In the genomic region with DNA sequence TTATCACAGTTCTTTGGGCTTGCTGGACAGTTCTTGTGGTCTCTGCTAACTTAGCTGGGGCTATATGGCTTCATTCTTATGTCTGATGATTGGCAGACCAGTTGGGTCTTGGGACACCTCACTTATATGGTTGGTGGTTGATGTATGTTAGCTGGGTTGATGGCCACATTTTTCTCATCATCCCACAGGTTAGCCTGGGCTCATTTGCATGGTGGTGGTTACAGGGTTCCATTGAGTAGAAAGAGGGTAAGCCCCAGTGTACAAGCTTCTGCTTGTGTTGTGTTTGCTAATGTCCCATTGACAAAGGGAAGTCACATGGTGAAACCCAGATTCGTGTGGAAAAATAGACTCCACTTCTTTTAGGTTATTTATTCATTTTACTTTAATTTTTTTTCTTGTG, we compare ENCODE assay signal across 12 cellular contexts. TPM values are rescaled to one million over a fixed set of nuclear protein-coding genes. Genes with fewer than 3 reads are reported as not detected.
DNase-seq lines count a peak whose midpoint lies in the region; ATAC-seq and TF ChIP-seq lines count a peak whose summit lies in the region.
"Had no signal": no experiment of that assay in that cellular context is flagged by ENCODE, and none has a peak within 500 bp of the region (broad histone marks: within the 10 kb centered on the region; RNA-seq: fewer than 3 reads in every experiment).

No MANE protein-coding gene starts in this region.

- no peaks in the 10 kb centered on the region for H3K27me3 ChIP-seq in neutrophil
- no peaks in the 10 kb centered on the region for H3K27me3 ChIP-seq in neuronal stem cell (ENCODE audit: control insufficient read depth in 3 of 3, insufficient read depth in 3 of 3, low read depth in 1 of 3, low read length in 3 of 3)
- H3K27me3 ChIP-seq: gastroesophageal sphincter had no signal

- H3K27ac ChIP-seq in neutrophil (peak overlapping the region; percentile 57), neuronal stem cell (replicated peaks; ENCODE audit: low read length) (no peak overlapping the region)
- H3K27ac ChIP-seq: A549, prostate gland had no signal

- H2AFZ ChIP-seq in neuronal stem cell (ENCODE audit: low read length): no peak overlapping the region

- H3K4me1 ChIP-seq in neutrophil (ENCODE audit: control insufficient read depth in 1 of 2, insufficient read depth in 1 of 2, low read depth in 1 of 2, low read length in 1 of 2): peaks cover 33 to 59% of the 10 kb centered on the region in 2 experiments
- no peaks in the 10 kb centered on the region for H3K4me1 ChIP-seq in neuronal stem cell (ENCODE audit: control insufficient read depth in 2 of 2, insufficient read depth in 1 of 2, low read depth in 1 of 2, low read length in 2 of 2)
- H3K4me1 ChIP-seq: prostate gland had no signal

- H2AK5ac ChIP-seq in neuronal stem cell (ENCODE audit: low read depth, low read length): no peak overlapping the region

- no peak overlapping the region for H2BK5ac ChIP-seq in neuronal stem cell (ENCODE audit: low read length)

- intact Hi-C loops in activated CD4-positive, alpha-beta memory T cell treated with anti-CD3 and anti-CD28 coated beads for 36 hours (cut with micrococcal nuclease): loop anchor here (5.0 kb wide), 1 partner anchor 220 kb away; a partner anchor contains a TSS

- H3K4me3 Mint-ChIP-seq in activated CD4-positive, alpha-beta memory T cell treated with anti-CD3 and anti-CD28 coated beads for 36 hours: no peak overlapping the region
- H3K4me3 Mint-ChIP-seq in activated CD4-positive, alpha-beta memory T cell treated with anti-CD3 and anti-CD28 coated beads, Interleukin-2, amount 10 ng/mL, durations not matched to agents 7 days and 5 days: no peak overlapping the region

- H2BK12ac ChIP-seq in neuronal stem cell (ENCODE audit: low read length): no peak overlapping the region

- DNase-seq in activated CD4-positive, alpha-beta memory T cell treated with anti-CD3 and anti-CD28 coated beads for 36 hours: peak; percentile 26
- DNase-seq in activated CD4-positive, alpha-beta memory T cell treated with anti-CD3 and anti-CD28 coated beads, Interleukin-2, amount 10 ng/mL, durations not matched to agents 7 days and 5 days: no peak
- DNase-seq in hepatic stellate cell (ENCODE audit: low spot score) (no peak), SIG-M5 (lab: John Stamatoyannopoulos, UW) (no peak), neuronal stem cell (ENCODE audit: low spot score) (no peak)
- DNase-seq: NCI-H1436 treated with DMSO at 0.1 percent for 48 hours had no signal

- no peak overlapping the region for H3K14ac ChIP-seq in neuronal stem cell (ENCODE audit: low read length)

- H3K4me2 ChIP-seq in neuronal stem cell (ENCODE audit: insufficient read depth, low read length, poor library complexity, severe bottlenecking): no peak overlapping the region
- H3K4me2 ChIP-seq: A549 had no signal

- no peaks in the 10 kb centered on the region for H3K27me3 Mint-ChIP-seq in activated CD4-positive, alpha-beta memory T cell treated with anti-CD3 and anti-CD28 coated beads for 36 hours
- no peaks in the 10 kb centered on the region for H3K27me3 Mint-ChIP-seq in activated CD4-positive, alpha-beta memory T cell treated with anti-CD3 and anti-CD28 coated beads, Interleukin-2, amount 10 ng/mL, durations not matched to agents 7 days and 5 days

- WGBS in neuronal stem cell (ENCODE audit: extremely low coverage in 2 of 2, insufficient read length in 2 of 2, insufficient replicate concordance in 1 of 2), 2 donors: no CpG with 5 or more reads among the region's 1 CpG

- POLR2A ChIA-PET in activated CD4-positive, alpha-beta memory T cell treated with anti-CD3 and anti-CD28 coated beads for 36 hours (lab: Charles Lee): interaction anchor here (1.5 kb wide), 1 partner anchor 62 kb away, joined by 5 read pairs; a partner anchor contains a TSS
- POLR2A ChIA-PET in activated CD4-positive, alpha-beta memory T cell treated with anti-CD3 and anti-CD28 coated beads, Interleukin-2, amount 10 ng/mL, durations not matched to agents 7 days and 5 days (lab: Charles Lee): interaction anchor here (2.0 kb wide), 1 partner anchor 98 kb away, joined by 7 read pairs; no protein-coding TSS in a partner anchor

- peak overlapping the region; percentile 68 for H3K27ac Mint-ChIP-seq in activated CD4-positive, alpha-beta memory T cell treated with anti-CD3 and anti-CD28 coated beads for 36 hours
- no peak overlapping the region for H3K27ac Mint-ChIP-seq in activated CD4-positive, alpha-beta memory T cell treated with anti-CD3 and anti-CD28 coated beads, Interleukin-2, amount 10 ng/mL, durations not matched to agents 7 days and 5 days

- H3K36me3 ChIP-seq in neutrophil (peaks cover 11% of the 10 kb centered on the region), neuronal stem cell (replicated peaks in 1 of 2; ENCODE audit: control insufficient read depth in 2 of 2, insufficient read depth in 2 of 2, low read length in 2 of 2) (peaks cover 0 to 11% of the 10 kb centered on the region in 2 donors)
- H3K36me3 ChIP-seq: gastroesophageal sphincter, prostate gland had no signal

- H3K9ac ChIP-seq in neuronal stem cell (ENCODE audit: low read depth, low read length, poor library complexity): no peak overlapping the region

- CTCF ChIA-PET in activated CD4-positive, alpha-beta memory T cell treated with anti-CD3 and anti-CD28 coated beads for 36 hours (lab: Charles Lee): interaction anchor here (0.7 to 3.7 kb wide), 5 partner anchors 59 to 126 kb away, joined by 3 to 39 read pairs (median 4); no protein-coding TSS in a partner anchor
- CTCF ChIA-PET in activated CD4-positive, alpha-beta memory T cell treated with anti-CD3 and anti-CD28 coated beads, Interleukin-2, amount 10 ng/mL, durations not matched to agents 7 days and 5 days (lab: Charles Lee): interaction anchor here (0.7 to 3.6 kb wide), 5 partner anchors 41 to 106 kb away, joined by 3 to 28 read pairs (median 4); a partner anchor contains a TSS

- ATAC-seq in GM21619 (IDR thresholded peaks at IDR 0.05; ENCODE audit: unreplicated experiment): peak; percentile 91
- peak; percentile 98 for ATAC-seq in HG03442 (IDR thresholded peaks at IDR 0.05; ENCODE audit: unreplicated experiment)
- ATAC-seq: A549, gastroesophageal sphincter had no signal

- no peak overlapping the region for H3K4ac ChIP-seq in neuronal stem cell (ENCODE audit: low read length)

- peaks cover 31% of the 10 kb centered on the region for H3K4me1 Mint-ChIP-seq in activated CD4-positive, alpha-beta memory T cell treated with anti-CD3 and anti-CD28 coated beads for 36 hours (ENCODE audit: low read depth)
- peaks cover 22% of the 10 kb centered on the region for H3K4me1 Mint-ChIP-seq in activated CD4-positive, alpha-beta memory T cell treated with anti-CD3 and anti-CD28 coated beads, Interleukin-2, amount 10 ng/mL, durations not matched to agents 7 days and 5 days

- no peaks in the 10 kb centered on the region for H3K36me3 Mint-ChIP-seq in activated CD4-positive, alpha-beta memory T cell treated with anti-CD3 and anti-CD28 coated beads for 36 hours
- peaks cover 3% of the 10 kb centered on the region for H3K36me3 Mint-ChIP-seq in activated CD4-positive, alpha-beta memory T cell treated with anti-CD3 and anti-CD28 coated beads, Interleukin-2, amount 10 ng/mL, durations not matched to agents 7 days and 5 days (ENCODE audit: low read depth)

- H4K91ac ChIP-seq in neuronal stem cell (ENCODE audit: low read depth, low read length, poor library complexity): no peak overlapping the region

- H4K8ac ChIP-seq in neuronal stem cell (ENCODE audit: low read depth, low read length): no peak overlapping the region

- H3K18ac ChIP-seq in neuronal stem cell (ENCODE audit: low read length): no peak overlapping the region

- H3K9me3 ChIP-seq in neutrophil: no peaks in the 10 kb centered on the region
- H3K9me3 ChIP-seq in neuronal stem cell (replicated peaks in 1 of 2; ENCODE audit: control insufficient read depth in 2 of 2, insufficient read depth in 1 of 2, low read depth in 1 of 2, low read length in 2 of 2): no peaks in the 10 kb centered on the region
- H3K9me3 ChIP-seq: A549, gastroesophageal sphincter, prostate gland had no signal

- H3K9me3 Mint-ChIP-seq in activated CD4-positive, alpha-beta memory T cell treated with anti-CD3 and anti-CD28 coated beads for 36 hours: no peaks in the 10 kb centered on the region
- no peaks in the 10 kb centered on the region for H3K9me3 Mint-ChIP-seq in activated CD4-positive, alpha-beta memory T cell treated with anti-CD3 and anti-CD28 coated beads, Interleukin-2, amount 10 ng/mL, durations not matched to agents 7 days and 5 days

- H2BK120ac ChIP-seq in neuronal stem cell (ENCODE audit: low read depth, low read length): no peak overlapping the region

- H2BK15ac ChIP-seq in neuronal stem cell (ENCODE audit: low read length): no peak overlapping the region

- TF ChIP-seq CTCF in neutrophil (IDR thresholded peaks at IDR 0.05): no peak

- H3K23ac ChIP-seq in neuronal stem cell (ENCODE audit: low read depth, low read length, poor library complexity): no peak overlapping the region

- no peak overlapping the region for H3K4me3 ChIP-seq in neutrophil (ENCODE audit: low read depth in 1 of 2, low read length in 1 of 2)
- H3K4me3 ChIP-seq in neuronal stem cell (ENCODE audit: low read length in 2 of 2): no peak overlapping the region
- H3K4me3 ChIP-seq: A549, gastroesophageal sphincter, prostate gland had no signal

- no peaks in the 10 kb centered on the region for H3K79me1 ChIP-seq in neuronal stem cell (ENCODE audit: low read depth, low read length)

RNA-seq across cellular contexts. Expression of a gene that starts 40.6 kb away (rescaled TPM):
- 10 to 100 TPM; 14.2 to 15.5 TPM for total RNA-seq in activated CD4-positive, alpha-beta memory T cell treated with anti-CD3 and anti-CD28 coated beads for 36 hours
- total RNA-seq in activated CD4-positive, alpha-beta memory T cell treated with anti-CD3 and anti-CD28 coated beads, Interleukin-2, amount 10 ng/mL, durations not matched to agents 7 days and 5 days: 10 to 100 TPM; 25.0 to 25.4 TPM
- polyA plus RNA-seq in neuronal stem cell (2013, experiment 1 of 2): 36.4 TPM
- polyA plus RNA-seq in neuronal stem cell (2013, experiment 2 of 2): 36.2 TPM

RNA-seq across cellular contexts. Expression of a gene that starts 41.0 kb away (rescaled TPM):
- 10 to 100 TPM; 40.8 to 41.2 TPM for total RNA-seq in activated CD4-positive, alpha-beta memory T cell treated with anti-CD3 and anti-CD28 coated beads for 36 hours
- total RNA-seq in activated CD4-positive, alpha-beta memory T cell treated with anti-CD3 and anti-CD28 coated beads, Interleukin-2, amount 10 ng/mL, durations not matched to agents 7 days and 5 days: 10 to 100 TPM; 70.4 to 71.7 TPM
- polyA plus RNA-seq in neuronal stem cell (2013, experiment 1 of 2): 22.0 TPM
- polyA plus RNA-seq in neuronal stem cell (2013, experiment 2 of 2): 21.6 TPM
